Comparison of ENCODE assay signal across 1 cellular context in the genomic region with DNA sequence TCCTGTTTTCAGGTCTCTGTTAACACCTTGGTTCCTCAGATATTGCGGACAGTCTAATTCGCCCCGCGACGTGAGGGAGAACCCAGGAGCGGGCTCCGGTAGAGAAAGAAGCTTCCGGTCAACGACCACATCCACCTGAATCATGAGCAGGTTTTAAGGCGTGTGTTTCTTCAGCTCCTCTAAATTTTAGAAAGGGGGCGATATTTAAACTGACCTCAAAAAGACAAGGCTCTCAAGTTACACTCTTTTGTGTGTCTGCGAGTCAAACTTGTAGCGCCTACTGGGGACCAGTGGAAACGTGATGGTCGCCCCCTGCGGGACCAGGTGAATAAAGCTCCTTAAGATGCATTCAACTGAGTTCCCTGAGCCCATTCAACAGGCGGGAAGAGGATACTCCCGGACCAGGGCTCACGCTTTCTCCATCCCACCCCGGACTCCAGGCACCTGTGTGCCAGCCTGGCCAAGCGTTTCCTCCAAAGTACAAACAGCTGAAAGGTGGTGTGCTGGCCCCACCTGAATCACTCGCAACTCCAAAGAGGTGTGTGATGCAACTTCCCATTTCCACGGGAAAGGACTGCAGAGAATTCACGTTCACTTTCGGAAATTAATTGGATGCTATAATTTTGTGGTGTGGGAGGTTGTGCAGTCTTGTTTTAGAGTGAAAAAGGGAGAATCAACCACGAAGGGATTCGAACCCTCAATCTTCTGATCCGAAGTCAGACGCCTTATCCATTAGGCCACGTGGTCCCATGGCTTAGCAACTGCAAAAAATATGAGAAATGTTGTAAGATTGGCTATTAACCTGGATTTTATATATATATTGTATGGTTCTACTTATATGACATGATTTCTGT.
TF ChIP-seq lines count a peak whose summit lies in the region.

No MANE protein-coding gene starts in this region.

TF ChIP-seq in K562, 482 proteins besides CTCF, POLR2A, EP300 and RAD21 (continued from another document and continues in another):
- TF ChIP-seq, protein P1, sequence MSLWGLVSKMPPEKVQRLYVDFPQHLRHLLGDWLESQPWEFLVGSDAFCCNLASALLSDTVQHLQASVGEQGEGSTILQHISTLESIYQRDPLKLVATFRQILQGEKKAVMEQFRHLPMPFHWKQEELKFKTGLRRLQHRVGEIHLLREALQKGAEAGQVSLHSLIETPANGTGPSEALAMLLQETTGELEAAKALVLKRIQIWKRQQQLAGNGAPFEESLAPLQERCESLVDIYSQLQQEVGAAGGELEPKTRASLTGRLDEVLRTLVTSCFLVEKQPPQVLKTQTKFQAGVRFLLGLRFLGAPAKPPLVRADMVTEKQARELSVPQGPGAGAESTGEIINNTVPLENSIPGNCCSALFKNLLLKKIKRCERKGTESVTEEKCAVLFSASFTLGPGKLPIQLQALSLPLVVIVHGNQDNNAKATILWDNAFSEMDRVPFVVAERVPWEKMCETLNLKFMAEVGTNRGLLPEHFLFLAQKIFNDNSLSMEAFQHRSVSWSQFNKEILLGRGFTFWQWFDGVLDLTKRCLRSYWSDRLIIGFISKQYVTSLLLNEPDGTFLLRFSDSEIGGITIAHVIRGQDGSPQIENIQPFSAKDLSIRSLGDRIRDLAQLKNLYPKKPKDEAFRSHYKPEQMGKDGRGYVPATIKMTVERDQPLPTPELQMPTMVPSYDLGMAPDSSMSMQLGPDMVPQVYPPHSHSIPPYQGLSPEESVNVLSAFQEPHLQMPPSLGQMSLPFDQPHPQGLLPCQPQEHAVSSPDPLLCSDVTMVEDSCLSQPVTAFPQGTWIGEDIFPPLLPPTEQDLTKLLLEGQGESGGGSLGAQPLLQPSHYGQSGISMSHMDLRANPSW (CRISPR knock-in tag; IDR thresholded peaks at IDR 0.05), result peak; percentile 89; the same call in 1 of the 2 replicates
- TF ChIP-seq SRF (CRISPR knock-in tag; IDR thresholded peaks at IDR 0.05), result 0 out of 4 replicates have a peak, but pooled peaks of 1 of the 2 experiments have one; percentile 21
- TF ChIP-seq ZNF197 (CRISPR knock-in tag; IDR thresholded peaks at IDR 0.05; ENCODE audit: low read depth), result no peak
- TF ChIP-seq KDM5B (IDR thresholded peaks at IDR 0.05; ENCODE audit: insufficient replicate concordance, low read depth, low read length), result peak; percentile 66
- no peak for TF ChIP-seq PRPF4 (IDR thresholded peaks at IDR 0.05; ENCODE audit: insufficient read depth, low read depth, low read length, poor library complexity, severe bottlenecking)
- peak; percentile 91 to 92 for TF ChIP-seq KDM1A (IDR thresholded peaks at IDR 0.05)
- 0 out of 2 replicates have a peak, but pooled peaks have one; percentile 15 for TF ChIP-seq ZNF445 (CRISPR knock-in tag; IDR thresholded peaks at IDR 0.05; ENCODE audit: low read depth)
- 0 out of 2 replicates have a peak, but pooled peaks have one; percentile 29 for TF ChIP-seq HINFP (tag; conservative IDR thresholded peaks at IDR 0.05; ENCODE audit: low read depth)
- no peak for TF ChIP-seq ZC3H11A (IDR thresholded peaks at IDR 0.05; ENCODE audit: low read depth, low read length)
- no peak for TF ChIP-seq STAG1 (CRISPR knock-in tag; IDR thresholded peaks at IDR 0.05; ENCODE audit: borderline replicate concordance)
- TF ChIP-seq FOXK2 (conservative IDR thresholded peaks at IDR 0.05 in 1 of 2, IDR thresholded peaks at IDR 0.05 in 1 of 2; ENCODE audit: low read depth in 2 of 2), result peak in 1 of 2 experiments; percentile 59; a peak in 3 of 4 replicates
- TF ChIP-seq ZNF140 (CRISPR knock-in tag; IDR thresholded peaks at IDR 0.05), result no peak
- peak; percentile 24; the same call in 1 of the 2 replicates for TF ChIP-seq NR2C1 (IDR thresholded peaks at IDR 0.05)
- TF ChIP-seq NR2C1 (tag; IDR thresholded peaks at IDR 0.05), result peak; percentile 59
- TF ChIP-seq GATAD2B (IDR thresholded peaks at IDR 0.05; ENCODE audit: borderline replicate concordance), result peak; percentile 96; the same call in 1 of the 2 replicates
- TF ChIP-seq BCL6 (CRISPR knock-in tag; IDR thresholded peaks at IDR 0.05), result no peak
- TF ChIP-seq, protein P2, sequence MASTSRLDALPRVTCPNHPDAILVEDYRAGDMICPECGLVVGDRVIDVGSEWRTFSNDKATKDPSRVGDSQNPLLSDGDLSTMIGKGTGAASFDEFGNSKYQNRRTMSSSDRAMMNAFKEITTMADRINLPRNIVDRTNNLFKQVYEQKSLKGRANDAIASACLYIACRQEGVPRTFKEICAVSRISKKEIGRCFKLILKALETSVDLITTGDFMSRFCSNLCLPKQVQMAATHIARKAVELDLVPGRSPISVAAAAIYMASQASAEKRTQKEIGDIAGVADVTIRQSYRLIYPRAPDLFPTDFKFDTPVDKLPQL (IDR thresholded peaks at IDR 0.05; ENCODE audit: extremely low read depth, insufficient read length), result no peak
- TF ChIP-seq NEUROD1 (IDR thresholded peaks at IDR 0.05; ENCODE audit: borderline replicate concordance, low read depth, low read length, partially characterized antibody), result peak; percentile 60
- 0 out of 4 replicates have a peak, but pooled peaks of 1 of the 2 experiments have one; percentile 23 for TF ChIP-seq FOXA3 (CRISPR knock-in tag; conservative IDR thresholded peaks at IDR 0.05 in 1 of 2, IDR thresholded peaks at IDR 0.05 in 1 of 2)
- TF ChIP-seq HIVEP1 (CRISPR knock-in tag; IDR thresholded peaks at IDR 0.05), result no peak
- TF ChIP-seq THRA (IDR thresholded peaks at IDR 0.05), result no peak
- TF ChIP-seq, protein P3, sequence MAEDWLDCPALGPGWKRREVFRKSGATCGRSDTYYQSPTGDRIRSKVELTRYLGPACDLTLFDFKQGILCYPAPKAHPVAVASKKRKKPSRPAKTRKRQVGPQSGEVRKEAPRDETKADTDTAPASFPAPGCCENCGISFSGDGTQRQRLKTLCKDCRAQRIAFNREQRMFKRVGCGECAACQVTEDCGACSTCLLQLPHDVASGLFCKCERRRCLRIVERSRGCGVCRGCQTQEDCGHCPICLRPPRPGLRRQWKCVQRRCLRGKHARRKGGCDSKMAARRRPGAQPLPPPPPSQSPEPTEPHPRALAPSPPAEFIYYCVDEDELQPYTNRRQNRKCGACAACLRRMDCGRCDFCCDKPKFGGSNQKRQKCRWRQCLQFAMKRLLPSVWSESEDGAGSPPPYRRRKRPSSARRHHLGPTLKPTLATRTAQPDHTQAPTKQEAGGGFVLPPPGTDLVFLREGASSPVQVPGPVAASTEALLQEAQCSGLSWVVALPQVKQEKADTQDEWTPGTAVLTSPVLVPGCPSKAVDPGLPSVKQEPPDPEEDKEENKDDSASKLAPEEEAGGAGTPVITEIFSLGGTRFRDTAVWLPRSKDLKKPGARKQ (CRISPR knock-in tag; IDR thresholded peaks at IDR 0.05), result no peak
- no peak for TF ChIP-seq SLC30A9 (CRISPR knock-in tag; IDR thresholded peaks at IDR 0.05)
- peak; percentile 48; the same call in 1 of the 2 replicates for TF ChIP-seq MYBL2 (IDR thresholded peaks at IDR 0.05; ENCODE audit: low read depth)
- no peak for TF ChIP-seq MYBL2 (CRISPR knock-in tag; IDR thresholded peaks at IDR 0.05; ENCODE audit: borderline replicate concordance)
- TF ChIP-seq KLF1 (tag; IDR thresholded peaks at IDR 0.05), result peak; percentile 75
- TF ChIP-seq ARHGAP35 (IDR thresholded peaks at IDR 0.05; ENCODE audit: partially characterized antibody), result no peak
- TF ChIP-seq ELF2 (CRISPR knock-in tag; IDR thresholded peaks at IDR 0.05), result no peak
- peak in 2 of 3 experiments; percentile 25 to 62 for TF ChIP-seq YY1 (IDR thresholded peaks at IDR 0.05; ENCODE audit: borderline replicate concordance in 1 of 3, control insufficient read depth in 1 of 3, extremely low read depth in 1 of 3, insufficient read depth in 3 of 3, insufficient read length in 1 of 3, insufficient replicate concordance in 2 of 3, low read depth in 1 of 3, low read length in 2 of 3)
- TF ChIP-seq TAF7 (tag; IDR thresholded peaks at IDR 0.05), result no peak
- TF ChIP-seq, protein P4, sequence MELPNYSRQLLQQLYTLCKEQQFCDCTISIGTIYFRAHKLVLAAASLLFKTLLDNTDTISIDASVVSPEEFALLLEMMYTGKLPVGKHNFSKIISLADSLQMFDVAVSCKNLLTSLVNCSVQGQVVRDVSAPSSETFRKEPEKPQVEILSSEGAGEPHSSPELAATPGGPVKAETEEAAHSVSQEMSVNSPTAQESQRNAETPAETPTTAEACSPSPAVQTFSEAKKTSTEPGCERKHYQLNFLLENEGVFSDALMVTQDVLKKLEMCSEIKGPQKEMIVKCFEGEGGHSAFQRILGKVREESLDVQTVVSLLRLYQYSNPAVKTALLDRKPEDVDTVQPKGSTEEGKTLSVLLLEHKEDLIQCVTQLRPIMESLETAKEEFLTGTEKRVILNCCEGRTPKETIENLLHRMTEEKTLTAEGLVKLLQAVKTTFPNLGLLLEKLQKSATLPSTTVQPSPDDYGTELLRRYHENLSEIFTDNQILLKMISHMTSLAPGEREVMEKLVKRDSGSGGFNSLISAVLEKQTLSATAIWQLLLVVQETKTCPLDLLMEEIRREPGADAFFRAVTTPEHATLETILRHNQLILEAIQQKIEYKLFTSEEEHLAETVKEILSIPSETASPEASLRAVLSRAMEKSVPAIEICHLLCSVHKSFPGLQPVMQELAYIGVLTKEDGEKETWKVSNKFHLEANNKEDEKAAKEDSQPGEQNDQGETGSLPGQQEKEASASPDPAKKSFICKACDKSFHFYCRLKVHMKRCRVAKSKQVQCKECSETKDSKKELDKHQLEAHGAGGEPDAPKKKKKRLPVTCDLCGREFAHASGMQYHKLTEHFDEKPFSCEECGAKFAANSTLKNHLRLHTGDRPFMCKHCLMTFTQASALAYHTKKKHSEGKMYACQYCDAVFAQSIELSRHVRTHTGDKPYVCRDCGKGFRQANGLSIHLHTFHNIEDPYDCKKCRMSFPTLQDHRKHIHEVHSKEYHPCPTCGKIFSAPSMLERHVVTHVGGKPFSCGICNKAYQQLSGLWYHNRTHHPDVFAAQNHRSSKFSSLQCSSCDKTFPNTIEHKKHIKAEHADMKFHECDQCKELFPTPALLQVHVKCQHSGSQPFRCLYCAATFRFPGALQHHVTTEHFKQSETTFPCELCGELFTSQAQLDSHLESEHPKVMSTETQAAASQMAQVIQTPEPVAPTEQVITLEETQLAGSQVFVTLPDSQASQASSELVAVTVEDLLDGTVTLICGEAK (IDR thresholded peaks at IDR 0.05), result peak; percentile 85
- TF ChIP-seq, protein P4 (CRISPR knock-in tag; IDR thresholded peaks at IDR 0.05), result no peak
- no peak for TF ChIP-seq ZNF212 (CRISPR knock-in tag; IDR thresholded peaks at IDR 0.05)
- TF ChIP-seq MYC (IDR thresholded peaks at IDR 0.05; ENCODE audit: low read depth, low read length), result peak; percentile 67
- TF ChIP-seq MYC (CRISPR knock-in tag; IDR thresholded peaks at IDR 0.05; ENCODE audit: borderline replicate concordance, low read depth), result peak; percentile 72; the same call in 1 of the 2 replicates
- TF ChIP-seq HMGN3 (IDR thresholded peaks at IDR 0.05; ENCODE audit: borderline replicate concordance, extremely low read depth, insufficient read length, low read depth, low read length), result no peak
- TF ChIP-seq FOXK1 (CRISPR knock-in tag; IDR thresholded peaks at IDR 0.05; ENCODE audit: borderline replicate concordance), result peak; percentile 50; the same call in 1 of the 2 replicates
- TF ChIP-seq ZNF780A (CRISPR knock-in tag; IDR thresholded peaks at IDR 0.05), result no peak
- no peak for TF ChIP-seq BRCA1 (IDR thresholded peaks at IDR 0.05)
- no peak for TF ChIP-seq BRCA1 (CRISPR knock-in tag; IDR thresholded peaks at IDR 0.05)
